16 cellular contexts compared by ENCODE assay signal in the genomic region with DNA sequence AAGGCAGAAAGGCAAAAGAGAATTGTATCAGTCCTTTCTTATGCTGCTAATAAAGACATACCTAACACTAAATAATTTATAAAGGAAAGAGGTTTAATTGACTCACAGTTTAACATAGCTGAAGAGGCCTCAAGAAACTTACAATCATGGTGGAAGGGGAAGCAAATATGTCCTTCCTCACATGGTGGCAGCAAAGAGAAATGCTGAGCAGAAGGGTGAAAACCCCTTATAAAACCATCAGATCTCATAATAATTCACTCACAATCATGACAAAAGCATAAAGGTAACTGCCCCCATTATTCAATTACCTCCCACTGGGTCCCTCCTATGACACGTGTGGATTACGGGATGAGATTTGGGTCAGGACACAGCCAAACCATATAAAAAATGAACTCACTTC.
DNase-seq lines count a peak whose midpoint lies in the region; ATAC-seq, FAIRE-seq and TF ChIP-seq lines count a peak whose summit lies in the region.
"Had no signal": no experiment of that assay in that cellular context is flagged by ENCODE, and none has a peak within 500 bp of the region (broad histone marks: within the 10 kb centered on the region; RNA-seq: fewer than 3 reads in every experiment).

No MANE protein-coding gene starts in this region.

- H3K9me3 ChIP-seq in HepG2 (ENCODE audit: low read length) (no peaks in the 10 kb centered on the region), right lobe of liver (no peaks in the 10 kb centered on the region), upper lobe of right lung (no peaks in the 10 kb centered on the region), tibial artery (no peaks in the 10 kb centered on the region)

- CTCF ChIA-PET in HepG2 (lab: Yijun Ruan, JAX; ENCODE audit: low intra/inter-chr PET ratio, low total read pairs), result no interaction called here

- H4K20me1 ChIP-seq in HepG2 (ENCODE audit: insufficient read depth, low read length), result no peaks in the 10 kb centered on the region

- TF ChIP-seq CTCF in HepG2 (CRISPR knock-in tag; IDR thresholded peaks at IDR 0.05) (no peak), right lobe of liver (IDR thresholded peaks at IDR 0.05) (no peak), NB4 (IDR thresholded peaks at IDR 0.05; ENCODE audit: low read depth, low read length) (no peak), upper lobe of right lung (IDR thresholded peaks at IDR 0.05) (peak; percentile 29), tibial artery (IDR thresholded peaks at IDR 0.05) (no peak)

- TF ChIP-seq POLR2A in HepG2 (IDR thresholded peaks at IDR 0.05; ENCODE audit: insufficient read depth in 1 of 2, low read depth in 2 of 2, low read length in 2 of 2) (no peak), right lobe of liver (IDR thresholded peaks at IDR 0.05) (no peak), NB4 (IDR thresholded peaks at IDR 0.05; ENCODE audit: extremely low read depth, insufficient read length) (no peak)

- ATAC-seq in HepG2 (no peak), right lobe of liver (no peak), upper lobe of right lung (no peak)
- ATAC-seq: right cardiac atrium had no signal

- FAIRE-seq in HepG2 (lab: Jason Lieb, UNC), result no peak

- 94% methylated on average over 2 of the region's 2 CpGs for WGBS in HepG2 (ENCODE audit: low lambda C conversion rate)
- 91% methylated on average over 2 of the region's 2 CpGs for WGBS in right lobe of liver (ENCODE audit: insufficient coverage, low coverage, low lambda C conversion rate, missing lambda C conversion rate)

- in situ Hi-C loops in HepG2 (cut with HindIII; ENCODE audit: extremely low pct_ligation_motif_present, low pct_unique_long_range_greater_than_20kb), result no loop called here

- no peak overlapping the region for H2AFZ ChIP-seq in HepG2 (ENCODE audit: low read length)

- BruUV-seq in HepG2 (replicated peaks; lab: Mats Ljungman, UMichigan), result no TSS peak

- TF ChIP-seq EP300 in HepG2 (IDR thresholded peaks at IDR 0.05; ENCODE audit: low read depth in 2 of 2, low read length in 2 of 2) (no peak), HepG2 (CRISPR knock-in tag; IDR thresholded peaks at IDR 0.05; ENCODE audit: borderline replicate concordance) (no peak)

- H3K27ac ChIP-seq in HepG2 (ENCODE audit: extremely low read length, insufficient read depth, low read length) (no peak overlapping the region), right lobe of liver (no peak overlapping the region), upper lobe of right lung (no peak overlapping the region), tibial artery (no peak overlapping the region)
- H3K27ac ChIP-seq: SJSA1 had no signal

- H3K36me3 ChIP-seq in HepG2 (replicated peaks in 1 of 2; ENCODE audit: control insufficient read depth in 1 of 2, insufficient read depth in 2 of 2, low read length in 2 of 2) (no peaks in the 10 kb centered on the region), right lobe of liver (no peaks in the 10 kb centered on the region), upper lobe of right lung (no peaks in the 10 kb centered on the region), tibial artery (no peaks in the 10 kb centered on the region)
- H3K36me3 ChIP-seq: SJSA1 had no signal

- H3K4me1 ChIP-seq in HepG2 (ENCODE audit: insufficient read depth, low read length) (no peaks in the 10 kb centered on the region), right lobe of liver (no peaks in the 10 kb centered on the region), upper lobe of right lung (no peaks in the 10 kb centered on the region), tibial artery (no peaks in the 10 kb centered on the region)
- H3K4me1 ChIP-seq: SJSA1 had no signal

- H3K27me3 ChIP-seq in HepG2 (ENCODE audit: control insufficient read depth in 1 of 2, insufficient read depth in 2 of 2, low read length in 2 of 2), result no peaks in the 10 kb centered on the region
- H3K27me3 ChIP-seq in right lobe of liver, result no peaks in the 10 kb centered on the region
- no peaks in the 10 kb centered on the region for H3K27me3 ChIP-seq in upper lobe of right lung
- H3K27me3 ChIP-seq in tibial artery, result no peaks in the 10 kb centered on the region
- H3K27me3 ChIP-seq: SJSA1 had no signal

- H3K4me2 ChIP-seq in HepG2 (ENCODE audit: low read depth, low read length), result no peak overlapping the region

- H3K9ac ChIP-seq in HepG2 (ENCODE audit: insufficient read depth, low read depth, low read length), result no peak overlapping the region

- no peaks in the 10 kb centered on the region for H3K79me2 ChIP-seq in HepG2 (ENCODE audit: insufficient read depth, low read length)

- H3K4me3 ChIP-seq in HepG2 (replicated peaks in 1 of 3; ENCODE audit: insufficient read depth in 1 of 3, low read depth in 2 of 3, low read length in 3 of 3) (no peak overlapping the region), right lobe of liver (no peak overlapping the region), NB4 (ENCODE audit: low read depth, low read length) (no peak overlapping the region), upper lobe of right lung (no peak overlapping the region), tibial artery (no peak overlapping the region)
- H3K4me3 ChIP-seq: SJSA1 had no signal

- no peak for DNase-seq in HepG2 (ENCODE audit: low spot score)
- no peak for DNase-seq in right lobe of liver
- peak; percentile 45 for DNase-seq in NB4 (ENCODE audit: low read depth)
- DNase-seq in fibroblast of gingiva (ENCODE audit: low read depth), result peak; percentile 15
- DNase-seq in upper lobe of right lung, result no peak
- DNase-seq in tibial artery, result no peak
- DNase-seq in COLO668 (lab: John Stamatoyannopoulos, UW; ENCODE audit: unreplicated experiment), result no peak
- no peak for DNase-seq in hypothalamus (lab: John Stamatoyannopoulos, UW)
- DNase-seq: activated CD4-positive, CD25-positive, alpha-beta regulatory T cell; amygdala; GF-D8; kidney; NCI-H1930; right cardiac atrium; stimulated activated CD4-positive, alpha-beta T cell treated with anti-CD3 and anti-CD28 coated beads, Interleukin-4, amount 100 ng/mL, for 24 hours had no signal

- no peak for TF ChIP-seq RAD21 in HepG2 (CRISPR knock-in tag; IDR thresholded peaks at IDR 0.05)

- POLR2A ChIA-PET in HepG2 (lab: Yijun Ruan, JAX), result no interaction called here

- intact Hi-C loops in HepG2 (cut with micrococcal nuclease; ENCODE audit: unreplicated experiment), result no loop called here
- intact Hi-C loops in right lobe of liver (cut with DNase I), result no loop called here
- intact Hi-C loops in upper lobe of right lung (cut with DNase I), result no loop called here
- intact Hi-C loops in tibial artery (cut with DNase I; ENCODE audit: low total_unique reads), result no loop called here

TF ChIP-seq in HepG2, 621 proteins besides CTCF, POLR2A, EP300 and RAD21:
- TF ChIP-seq, protein P1, sequence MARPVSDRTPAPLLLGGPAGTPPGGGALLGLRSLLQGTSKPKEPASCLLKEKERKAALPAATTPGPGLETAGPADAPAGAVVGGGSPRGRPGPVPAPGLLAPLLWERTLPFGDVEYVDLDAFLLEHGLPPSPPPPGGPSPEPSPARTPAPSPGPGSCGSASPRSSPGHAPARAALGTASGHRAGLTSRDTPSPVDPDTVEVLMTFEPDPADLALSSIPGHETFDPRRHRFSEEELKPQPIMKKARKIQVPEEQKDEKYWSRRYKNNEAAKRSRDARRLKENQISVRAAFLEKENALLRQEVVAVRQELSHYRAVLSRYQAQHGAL (CRISPR knock-in tag; IDR thresholded peaks at IDR 0.05; ENCODE audit: not compliant biosample characterization), result no peak
- no peak for TF ChIP-seq YY1 (IDR thresholded peaks at IDR 0.05; ENCODE audit: insufficient read depth, insufficient replicate concordance, low read depth, low read length)
- TF ChIP-seq, protein P2, sequence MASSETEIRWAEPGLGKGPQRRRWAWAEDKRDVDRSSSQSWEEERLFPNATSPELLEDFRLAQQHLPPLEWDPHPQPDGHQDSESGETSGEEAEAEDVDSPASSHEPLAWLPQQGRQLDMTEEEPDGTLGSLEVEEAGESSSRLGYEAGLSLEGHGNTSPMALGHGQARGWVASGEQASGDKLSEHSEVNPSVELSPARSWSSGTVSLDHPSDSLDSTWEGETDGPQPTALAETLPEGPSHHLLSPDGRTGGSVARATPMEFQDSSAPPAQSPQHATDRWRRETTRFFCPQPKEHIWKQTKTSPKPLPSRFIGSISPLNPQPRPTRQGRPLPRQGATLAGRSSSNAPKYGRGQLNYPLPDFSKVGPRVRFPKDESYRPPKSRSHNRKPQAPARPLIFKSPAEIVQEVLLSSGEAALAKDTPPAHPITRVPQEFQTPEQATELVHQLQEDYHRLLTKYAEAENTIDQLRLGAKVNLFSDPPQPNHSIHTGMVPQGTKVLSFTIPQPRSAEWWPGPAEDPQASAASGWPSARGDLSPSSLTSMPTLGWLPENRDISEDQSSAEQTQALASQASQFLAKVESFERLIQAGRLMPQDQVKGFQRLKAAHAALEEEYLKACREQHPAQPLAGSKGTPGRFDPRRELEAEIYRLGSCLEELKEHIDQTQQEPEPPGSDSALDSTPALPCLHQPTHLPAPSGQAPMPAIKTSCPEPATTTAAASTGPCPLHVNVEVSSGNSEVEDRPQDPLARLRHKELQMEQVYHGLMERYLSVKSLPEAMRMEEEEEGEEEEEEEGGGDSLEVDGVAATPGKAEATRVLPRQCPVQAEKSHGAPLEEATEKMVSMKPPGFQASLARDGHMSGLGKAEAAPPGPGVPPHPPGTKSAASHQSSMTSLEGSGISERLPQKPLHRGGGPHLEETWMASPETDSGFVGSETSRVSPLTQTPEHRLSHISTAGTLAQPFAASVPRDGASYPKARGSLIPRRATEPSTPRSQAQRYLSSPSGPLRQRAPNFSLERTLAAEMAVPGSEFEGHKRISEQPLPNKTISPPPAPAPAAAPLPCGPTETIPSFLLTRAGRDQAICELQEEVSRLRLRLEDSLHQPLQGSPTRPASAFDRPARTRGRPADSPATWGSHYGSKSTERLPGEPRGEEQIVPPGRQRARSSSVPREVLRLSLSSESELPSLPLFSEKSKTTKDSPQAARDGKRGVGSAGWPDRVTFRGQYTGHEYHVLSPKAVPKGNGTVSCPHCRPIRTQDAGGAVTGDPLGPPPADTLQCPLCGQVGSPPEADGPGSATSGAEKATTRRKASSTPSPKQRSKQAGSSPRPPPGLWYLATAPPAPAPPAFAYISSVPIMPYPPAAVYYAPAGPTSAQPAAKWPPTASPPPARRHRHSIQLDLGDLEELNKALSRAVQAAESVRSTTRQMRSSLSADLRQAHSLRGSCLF (CRISPR knock-in tag; IDR thresholded peaks at IDR 0.05; ENCODE audit: borderline replicate concordance), result no peak
- TF ChIP-seq STAG1 (CRISPR knock-in tag; IDR thresholded peaks at IDR 0.05), result peak; percentile 33
- no peak for TF ChIP-seq ZNF530 (CRISPR knock-in tag; IDR thresholded peaks at IDR 0.05; ENCODE audit: low read depth)
- no peak for TF ChIP-seq ZNF816 (CRISPR knock-in tag; IDR thresholded peaks at IDR 0.05; ENCODE audit: borderline replicate concordance)
- TF ChIP-seq ZNF652 (CRISPR knock-in tag; IDR thresholded peaks at IDR 0.05; ENCODE audit: borderline replicate concordance, low read depth), result no peak
- TF ChIP-seq RFXAP (CRISPR knock-in tag; IDR thresholded peaks at IDR 0.05; ENCODE audit: borderline replicate concordance), result no peak

Comparison
In these comparisons a context has a peak if more than half of its experiments do, and no peak if none do; other contexts are left out.
1. DNase-seq: peak in NB4 (single experiment) and fibroblast of gingiva (single experiment); none in HepG2 (single experiment), right lobe of liver (0 of 3), upper lobe of right lung (single experiment), tibial artery (0 of 2), COLO668 (single experiment) and hypothalamus (0 of 51).